In the genomic region with DNA sequence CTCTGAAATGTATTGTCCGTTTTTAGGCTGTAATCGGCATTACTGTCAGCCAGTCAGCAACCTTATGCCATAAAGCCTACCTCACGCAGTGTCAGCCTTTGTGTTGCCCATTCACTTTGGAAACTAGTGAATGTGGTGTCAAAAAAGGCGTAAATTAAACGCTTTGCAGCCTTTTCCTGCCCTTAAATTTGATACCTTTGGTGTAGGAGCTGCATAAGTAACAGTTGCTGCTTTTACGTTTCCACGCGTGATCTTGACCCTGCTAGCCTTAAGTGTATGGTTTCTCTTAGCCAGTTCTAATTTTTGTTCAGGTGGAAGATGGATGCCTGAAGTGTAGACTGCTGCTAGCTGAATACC, we compare ENCODE assay signal across 8 cellular contexts.
DNase-seq lines count a peak whose midpoint lies in the region; ATAC-seq and TF ChIP-seq lines count a peak whose summit lies in the region.

No MANE protein-coding gene starts in this region.

- H3K4me2 ChIP-seq in GM23248 (ENCODE audit: unreplicated experiment) (peak overlapping the region; percentile 95), skeletal muscle satellite cell (ENCODE audit: low read length) (peak overlapping the region; percentile 93)

- 0 to 2% methylated on average over 8 of the region's 8 CpGs for WGBS in GM23248 (ENCODE audit: low coverage in 1 of 2, low lambda C conversion rate in 2 of 2, missing lambda C conversion rate in 2 of 2), 2 experiments

- H3F3A ChIP-seq in GM23248 (ENCODE audit: insufficient read depth) = peaks cover 54% of the 10 kb centered on the region

- 0 out of 2 replicates have a peak overlapping the region, but pooled peaks have one; percentile 81 for H2AFZ ChIP-seq in GM23248

- H3K27me3 ChIP-seq in GM23248 (replicated peaks; ENCODE audit: insufficient read depth) (no peaks in the 10 kb centered on the region), foreskin keratinocyte (no peaks in the 10 kb centered on the region), skeletal muscle satellite cell (ENCODE audit: control insufficient read depth, insufficient read depth, low read length) (no peaks in the 10 kb centered on the region)

- peak overlapping the region; percentile 76 for H3K27ac ChIP-seq in GM23248
- peak overlapping the region; percentile 86 for H3K27ac ChIP-seq in foreskin keratinocyte

- no peaks in the 10 kb centered on the region for H3K9me2 ChIP-seq in GM23248 (ENCODE audit: insufficient read depth)

- peaks cover 0 to 3% (median 0%) of the 10 kb centered on the region in 3 donors for H3K9me3 Mint-ChIP-seq in T-cell

- CTCF ChIA-PET in T-cell (lab: Charles Lee) = interaction anchor here (0.5 to 2.2 kb wide), 6 partner anchors 14 to 687 kb away, joined by 3 to 31 read pairs (median 4); no protein-coding TSS in a partner anchor

- ATAC-seq in T-cell (replicated peaks in 1 of 4) = no peak
- ATAC-seq in foreskin keratinocyte = no peak
- no peak for ATAC-seq in HG02870 (IDR thresholded peaks at IDR 0.05; ENCODE audit: unreplicated experiment)

- peaks cover 30 to 38% (median 30%) of the 10 kb centered on the region in 3 donors for H3K4me1 Mint-ChIP-seq in T-cell

- POLR2A ChIA-PET in T-cell (lab: Charles Lee) = interaction anchor here in 1 of 2 donors (0.6 to 1.2 kb wide), 2 partner anchors 650 to 660 kb away, joined by 3 to 5 read pairs; no protein-coding TSS in a partner anchor

- TF ChIP-seq CTCF in foreskin keratinocyte (conservative IDR thresholded peaks at IDR 0.05) = no peak
- no peak for TF ChIP-seq CTCF in GM13977 (IDR thresholded peaks at IDR 0.05; ENCODE audit: extremely low read depth, insufficient read depth, missing control alignments)

- H3K9me3 ChIP-seq in GM23248 (ENCODE audit: low read depth) (no peaks in the 10 kb centered on the region), skeletal muscle satellite cell (replicated peaks; ENCODE audit: low read length) (no peaks in the 10 kb centered on the region)

- H3K9ac ChIP-seq in GM23248 (peak overlapping the region; percentile 95), skeletal muscle satellite cell (ENCODE audit: low read depth, low read length) (peak overlapping the region; percentile 95)

- peaks cover 24% of the 10 kb centered on the region for H3K79me2 ChIP-seq in GM23248 (ENCODE audit: insufficient read depth)

- no peaks in the 10 kb centered on the region for H3K27me3 Mint-ChIP-seq in T-cell

- peaks cover 27% of the 10 kb centered on the region for H3K36me3 Mint-ChIP-seq in T-cell

- peak overlapping the region; percentile 74 to 83 for H3K27ac Mint-ChIP-seq in T-cell

- in situ Hi-C loops in GM23248 (cut with MboI) (no loop called here), GM13977 (cut with MboI; ENCODE audit: low pct_unique_long_range_greater_than_20kb, low sequenced_read_pairs, unreplicated experiment) (no loop called here)

- peak overlapping the region; percentile 89 to 94 (median 94) for H3K4me3 Mint-ChIP-seq in T-cell

- peaks cover 6% of the 10 kb centered on the region; the same call in 1 of the 2 replicates for H4K20me1 ChIP-seq in GM23248 (ENCODE audit: insufficient read depth)

- H3K36me3 ChIP-seq in GM23248 (ENCODE audit: low read depth) (peaks cover 25% of the 10 kb centered on the region), skeletal muscle satellite cell (ENCODE audit: insufficient read depth, low read length) (peaks cover 44% of the 10 kb centered on the region)

- H3K4me1 ChIP-seq in GM23248 (ENCODE audit: insufficient read depth) (peaks cover 13% of the 10 kb centered on the region), foreskin keratinocyte (no peaks in the 10 kb centered on the region), skeletal muscle satellite cell (ENCODE audit: control insufficient read depth, insufficient read depth, low read length) (peaks cover 16% of the 10 kb centered on the region)

- H3K4me3 ChIP-seq in GM23248 (peak overlapping the region; percentile 95), skeletal muscle satellite cell (ENCODE audit: low read length) (peak overlapping the region; percentile 84)

- no peak for DNase-seq in GM23248
- no peak for DNase-seq in T-cell
- no peak for DNase-seq in foreskin keratinocyte
- no peak for DNase-seq in NAMALWA (ENCODE audit: low spot score)
- DNase-seq in globus pallidus (ENCODE audit: low spot score) = no peak
- DNase-seq in GM13977 (ENCODE audit: low spot score) = no peak
